Comparison of ENCODE assay signal across 8 cellular contexts in genomic region chr1:65309317-65310077, GRCh38. TPM values are rescaled to one million over a fixed set of nuclear protein-coding genes. Genes with fewer than 3 reads are reported as not detected.
DNase-seq lines count a peak whose midpoint lies in the region; ATAC-seq and TF ChIP-seq lines count a peak whose summit lies in the region.

TSS of gene DNAJC6 (plus strand) at chr1:65309543. CDS start at chr1:65309746, 203 bp downstream.

- whole genome bisulfite sequencing in thymus = 2% methylated on average over 75 of the region's 75 CpGs

- peaks cover 3% of the 10 kb centered on the region for H3K4me1 ChIP-seq in thymus (ENCODE audit: control insufficient read depth, insufficient read depth, low read length)

- intact Hi-C loops in head of caudate nucleus (cut with DNase I) = loop anchor here (10.0 kb wide), 2 partner anchors 55 to 105 kb away; no protein-coding TSS in a partner anchor

- POLR2A ChIA-PET in GM10248 (lab: Yijun Ruan, JAX) = interaction anchor here (0.7 kb wide), 1 partner anchor 38 kb away, joined by 3 read pairs; no protein-coding TSS in a partner anchor
- POLR2A ChIA-PET in activated naive CD8-positive, alpha-beta T cell treated with anti-CD3 and anti-CD28 coated beads, Interleukin-2, amount 10 ng/mL, durations not matched to agents 7 days and 5 days (lab: Charles Lee) = interaction anchor here (0.7 kb wide), 1 partner anchor 1002 kb away, joined by 3 read pairs; no protein-coding TSS in a partner anchor

- H3K27ac Mint-ChIP-seq in activated naive CD8-positive, alpha-beta T cell treated with anti-CD3 and anti-CD28 coated beads, Interleukin-2, amount 10 ng/mL, durations not matched to agents 7 days and 5 days = no peak within 1 kb of the TSS

- H3K36me3 ChIP-seq in thymus (ENCODE audit: control insufficient read depth, insufficient read depth) = no peaks in the 10 kb centered on the region

- H3K9me3 Mint-ChIP-seq in activated naive CD8-positive, alpha-beta T cell treated with anti-CD3 and anti-CD28 coated beads, Interleukin-2, amount 10 ng/mL, durations not matched to agents 7 days and 5 days = no peaks in the 10 kb centered on the region

- no peak for TF ChIP-seq CTCF in GM10248 (IDR thresholded peaks at IDR 0.05; ENCODE audit: control extremely low read depth, extremely low read depth, low read depth, missing control alignments)

- H3K4me3 Mint-ChIP-seq in activated naive CD8-positive, alpha-beta T cell treated with anti-CD3 and anti-CD28 coated beads, Interleukin-2, amount 10 ng/mL, durations not matched to agents 7 days and 5 days = peak within 1 kb of the TSS; percentile 76

- H3K4me3 ChIP-seq in thymus (ENCODE audit: low read length) = peak within 1 kb of the TSS; percentile 32

- no peak within 1 kb of the TSS for H3K27ac ChIP-seq in thymus (ENCODE audit: low read depth)

- H3K27me3 ChIP-seq in thymus (ENCODE audit: control insufficient read depth, insufficient read depth) = peaks cover 30% of the 10 kb centered on the region

- peaks cover 54% of the 10 kb centered on the region for H3K27me3 Mint-ChIP-seq in activated naive CD8-positive, alpha-beta T cell treated with anti-CD3 and anti-CD28 coated beads, Interleukin-2, amount 10 ng/mL, durations not matched to agents 7 days and 5 days

- DNase-seq in GM10248 (ENCODE audit: extremely low spot score) (peak; percentile 66), KBM-7 (peak; percentile 74), head of caudate nucleus (peak; percentile 16 to 90 (median 72)), nucleus accumbens (lab: John Stamatoyannopoulos, UW) (peak in 46 of 56 donors; percentile 21 to 82 (median 68))
- peak; percentile 83 for DNase-seq in activated naive CD8-positive, alpha-beta T cell treated with anti-CD3 and anti-CD28 coated beads, Interleukin-2, amount 10 ng/mL, durations not matched to agents 7 days and 5 days

- in situ Hi-C loops in KBM-7 (cut with MboI; ENCODE audit: low pct_unique_long_range_greater_than_20kb, low sequenced_read_pairs) = no loop called here

- CTCF ChIA-PET in GM10248 (lab: Yijun Ruan, JAX) = interaction anchor here (1.4 kb wide), 1 partner anchor 19 kb away, joined by 4 read pairs; no protein-coding TSS in a partner anchor

- peaks cover 3% of the 10 kb centered on the region for H3K4me1 Mint-ChIP-seq in activated naive CD8-positive, alpha-beta T cell treated with anti-CD3 and anti-CD28 coated beads, Interleukin-2, amount 10 ng/mL, durations not matched to agents 7 days and 5 days

- ATAC-seq in SK-N-SH treated with all-trans-retinoic acid at 6 μM for 48 hours (peak; percentile 100), GM18870 (IDR thresholded peaks at IDR 0.05; ENCODE audit: unreplicated experiment) (no peak)
- ATAC-seq in activated naive CD8-positive, alpha-beta T cell treated with anti-CD3 and anti-CD28 coated beads, Interleukin-2, amount 10 ng/mL, durations not matched to agents 7 days and 5 days (ENCODE audit: low read depth) = peak; percentile 98

- no peaks in the 10 kb centered on the region for H3K9me3 ChIP-seq in thymus (ENCODE audit: control insufficient read depth)

- H3K36me3 Mint-ChIP-seq in activated naive CD8-positive, alpha-beta T cell treated with anti-CD3 and anti-CD28 coated beads, Interleukin-2, amount 10 ng/mL, durations not matched to agents 7 days and 5 days = peaks cover 3% of the 10 kb centered on the region

TF ChIP-seq in SK-N-SH treated with all-trans-retinoic acid at 6 μM for 48 hours, 23 proteins besides CTCF, POLR2A, EP300 and RAD21:
- no peak for TF ChIP-seq ZNF70 (CRISPR knock-in tag; IDR thresholded peaks at IDR 0.05)
- TF ChIP-seq, protein P1, sequence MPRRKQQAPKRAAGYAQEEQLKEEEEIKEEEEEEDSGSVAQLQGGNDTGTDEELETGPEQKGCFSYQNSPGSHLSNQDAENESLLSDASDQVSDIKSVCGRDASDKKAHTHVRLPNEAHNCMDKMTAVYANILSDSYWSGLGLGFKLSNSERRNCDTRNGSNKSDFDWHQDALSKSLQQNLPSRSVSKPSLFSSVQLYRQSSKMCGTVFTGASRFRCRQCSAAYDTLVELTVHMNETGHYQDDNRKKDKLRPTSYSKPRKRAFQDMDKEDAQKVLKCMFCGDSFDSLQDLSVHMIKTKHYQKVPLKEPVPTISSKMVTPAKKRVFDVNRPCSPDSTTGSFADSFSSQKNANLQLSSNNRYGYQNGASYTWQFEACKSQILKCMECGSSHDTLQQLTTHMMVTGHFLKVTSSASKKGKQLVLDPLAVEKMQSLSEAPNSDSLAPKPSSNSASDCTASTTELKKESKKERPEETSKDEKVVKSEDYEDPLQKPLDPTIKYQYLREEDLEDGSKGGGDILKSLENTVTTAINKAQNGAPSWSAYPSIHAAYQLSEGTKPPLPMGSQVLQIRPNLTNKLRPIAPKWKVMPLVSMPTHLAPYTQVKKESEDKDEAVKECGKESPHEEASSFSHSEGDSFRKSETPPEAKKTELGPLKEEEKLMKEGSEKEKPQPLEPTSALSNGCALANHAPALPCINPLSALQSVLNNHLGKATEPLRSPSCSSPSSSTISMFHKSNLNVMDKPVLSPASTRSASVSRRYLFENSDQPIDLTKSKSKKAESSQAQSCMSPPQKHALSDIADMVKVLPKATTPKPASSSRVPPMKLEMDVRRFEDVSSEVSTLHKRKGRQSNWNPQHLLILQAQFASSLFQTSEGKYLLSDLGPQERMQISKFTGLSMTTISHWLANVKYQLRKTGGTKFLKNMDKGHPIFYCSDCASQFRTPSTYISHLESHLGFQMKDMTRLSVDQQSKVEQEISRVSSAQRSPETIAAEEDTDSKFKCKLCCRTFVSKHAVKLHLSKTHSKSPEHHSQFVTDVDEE (CRISPR knock-in tag; IDR thresholded peaks at IDR 0.05) = peak; percentile 64
- peak; percentile 87 for TF ChIP-seq CSDC2 (CRISPR knock-in tag; IDR thresholded peaks at IDR 0.05)
- TF ChIP-seq ZFP3 (CRISPR knock-in tag; IDR thresholded peaks at IDR 0.05) = peak; percentile 75
- TF ChIP-seq, protein P2, sequence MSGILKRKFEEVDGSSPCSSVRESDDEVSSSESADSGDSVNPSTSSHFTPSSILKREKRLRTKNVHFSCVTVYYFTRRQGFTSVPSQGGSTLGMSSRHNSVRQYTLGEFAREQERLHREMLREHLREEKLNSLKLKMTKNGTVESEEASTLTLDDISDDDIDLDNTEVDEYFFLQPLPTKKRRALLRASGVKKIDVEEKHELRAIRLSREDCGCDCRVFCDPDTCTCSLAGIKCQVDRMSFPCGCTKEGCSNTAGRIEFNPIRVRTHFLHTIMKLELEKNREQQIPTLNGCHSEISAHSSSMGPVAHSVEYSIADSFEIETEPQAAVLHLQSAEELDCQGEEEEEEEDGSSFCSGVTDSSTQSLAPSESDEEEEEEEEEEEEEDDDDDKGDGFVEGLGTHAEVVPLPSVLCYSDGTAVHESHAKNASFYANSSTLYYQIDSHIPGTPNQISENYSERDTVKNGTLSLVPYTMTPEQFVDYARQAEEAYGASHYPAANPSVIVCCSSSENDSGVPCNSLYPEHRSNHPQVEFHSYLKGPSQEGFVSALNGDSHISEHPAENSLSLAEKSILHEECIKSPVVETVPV (CRISPR knock-in tag; IDR thresholded peaks at IDR 0.05) = no peak
- TF ChIP-seq, protein P3, sequence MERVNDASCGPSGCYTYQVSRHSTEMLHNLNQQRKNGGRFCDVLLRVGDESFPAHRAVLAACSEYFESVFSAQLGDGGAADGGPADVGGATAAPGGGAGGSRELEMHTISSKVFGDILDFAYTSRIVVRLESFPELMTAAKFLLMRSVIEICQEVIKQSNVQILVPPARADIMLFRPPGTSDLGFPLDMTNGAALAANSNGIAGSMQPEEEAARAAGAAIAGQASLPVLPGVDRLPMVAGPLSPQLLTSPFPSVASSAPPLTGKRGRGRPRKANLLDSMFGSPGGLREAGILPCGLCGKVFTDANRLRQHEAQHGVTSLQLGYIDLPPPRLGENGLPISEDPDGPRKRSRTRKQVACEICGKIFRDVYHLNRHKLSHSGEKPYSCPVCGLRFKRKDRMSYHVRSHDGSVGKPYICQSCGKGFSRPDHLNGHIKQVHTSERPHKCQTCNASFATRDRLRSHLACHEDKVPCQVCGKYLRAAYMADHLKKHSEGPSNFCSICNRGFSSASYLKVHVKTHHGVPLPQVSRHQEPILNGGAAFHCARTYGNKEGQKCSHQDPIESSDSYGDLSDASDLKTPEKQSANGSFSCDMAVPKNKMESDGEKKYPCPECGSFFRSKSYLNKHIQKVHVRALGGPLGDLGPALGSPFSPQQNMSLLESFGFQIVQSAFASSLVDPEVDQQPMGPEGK (CRISPR knock-in tag; IDR thresholded peaks at IDR 0.05; ENCODE audit: borderline replicate concordance) = peak; percentile 83; the same call in 1 of the 2 replicates
- TF ChIP-seq TOX (CRISPR knock-in tag; IDR thresholded peaks at IDR 0.05; ENCODE audit: borderline replicate concordance) = no peak
- TF ChIP-seq SNAI2 (CRISPR knock-in tag; IDR thresholded peaks at IDR 0.05) = 0 out of 2 replicates have a peak, but pooled peaks have one; percentile 27

RNA-seq across cellular contexts. Expression of gene DNAJC6, which starts in this region (rescaled TPM):
- 1 to 10 TPM; 3.3 to 4.0 TPM for total RNA-seq in activated naive CD8-positive, alpha-beta T cell treated with anti-CD3 and anti-CD28 coated beads, Interleukin-2, amount 10 ng/mL, durations not matched to agents 7 days and 5 days
- polyA plus RNA-seq in thymus = 0.82 TPM
